In the genomic region with DNA sequence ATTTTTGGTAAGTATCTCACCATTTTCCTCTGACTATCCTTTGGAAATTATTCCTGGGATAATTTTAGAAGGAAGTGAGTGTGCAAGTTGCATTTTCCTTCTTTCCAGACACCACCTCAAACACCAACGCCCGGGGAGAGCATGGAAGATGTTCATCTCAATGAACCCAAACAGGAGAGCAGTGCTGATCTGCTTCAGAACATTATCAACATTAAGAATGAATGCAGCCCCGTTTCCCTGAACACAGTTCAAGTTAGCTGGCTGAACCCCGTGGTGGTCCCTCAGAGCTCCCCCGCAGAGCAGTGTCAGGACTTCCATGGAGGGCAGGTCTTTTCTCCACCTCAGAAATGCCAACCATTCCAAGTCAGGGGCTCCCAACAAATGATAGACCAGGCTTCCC, we compare ENCODE assay signal across 13 cellular contexts. TPM values are rescaled to one million over a fixed set of nuclear protein-coding genes. Genes with fewer than 3 reads are reported as not detected.
DNase-seq lines count a peak whose midpoint lies in the region; ATAC-seq and TF ChIP-seq lines count a peak whose summit lies in the region.
"Had no signal": no experiment of that assay in that cellular context is flagged by ENCODE, and none has a peak within 500 bp of the region (broad histone marks: within the 10 kb centered on the region; RNA-seq: fewer than 3 reads in every experiment).

No MANE protein-coding gene starts in this region.

- no peak overlapping the region for H2BK5ac ChIP-seq in trophoblast cell (ENCODE audit: low read depth, low read length, poor library complexity)

- H3K79me2 ChIP-seq in trophoblast cell (ENCODE audit: control insufficient read depth, insufficient read depth, low read length, poor library complexity), result peaks cover 10% of the 10 kb centered on the region

- H3K27ac ChIP-seq in ascending aorta (peak overlapping the region in 1 of 2 donors; percentile 17), trophoblast cell (ENCODE audit: low read depth, low read length) (no peak overlapping the region)
- H3K27ac ChIP-seq: C4-2B, cardiac muscle cell had no signal

- H4K91ac ChIP-seq in trophoblast cell (ENCODE audit: low read depth, low read length), result no peak overlapping the region

- H3K27me3 Mint-ChIP-seq in stimulated activated naive CD8-positive, alpha-beta T cell treated with anti-CD3 and anti-CD28 coated beads, Interleukin-15, Interleukin-2, amounts not matched to agents 100 ng/mL and 50 ng/mL, for 24 hours, result no peaks in the 10 kb centered on the region
- H3K27me3 Mint-ChIP-seq in naive B cell, result no peaks in the 10 kb centered on the region
- H3K27me3 Mint-ChIP-seq: progenitor cell of endocrine pancreas had no signal

- no peaks in the 10 kb centered on the region for H3K9me3 Mint-ChIP-seq in stimulated activated naive CD8-positive, alpha-beta T cell treated with anti-CD3 and anti-CD28 coated beads, Interleukin-15, Interleukin-2, amounts not matched to agents 100 ng/mL and 50 ng/mL, for 24 hours
- H3K9me3 Mint-ChIP-seq in naive B cell, result no peaks in the 10 kb centered on the region

- intact Hi-C loops in ascending aorta (cut with DNase I), result no loop called here

- no peak overlapping the region for H3K18ac ChIP-seq in trophoblast cell (ENCODE audit: low read length)

- no peaks in the 10 kb centered on the region for H3K27me3 ChIP-seq in ascending aorta
- no peaks in the 10 kb centered on the region for H3K27me3 ChIP-seq in trophoblast cell (ENCODE audit: insufficient read depth, low read length)
- H3K27me3 ChIP-seq: cardiac muscle cell had no signal

- peaks cover 75% of the 10 kb centered on the region for H3K4me1 Mint-ChIP-seq in stimulated activated naive CD8-positive, alpha-beta T cell treated with anti-CD3 and anti-CD28 coated beads, Interleukin-15, Interleukin-2, amounts not matched to agents 100 ng/mL and 50 ng/mL, for 24 hours (ENCODE audit: low read depth)
- H3K4me1 Mint-ChIP-seq in naive B cell, result peaks cover 46 to 57% (median 51%) of the 10 kb centered on the region in 3 donors

- H3K4me1 ChIP-seq in ascending aorta (peaks cover 0 to 32% of the 10 kb centered on the region in 2 donors), trophoblast cell (ENCODE audit: control insufficient read depth in 1 of 2, insufficient read depth in 2 of 2, low read length in 2 of 2) (no peaks in the 10 kb centered on the region)

- no peak overlapping the region for H2BK120ac ChIP-seq in trophoblast cell (ENCODE audit: insufficient read depth, low read length, poor library complexity)

- no peaks in the 10 kb centered on the region for H3K9me3 ChIP-seq in ascending aorta
- H3K9me3 ChIP-seq in trophoblast cell (ENCODE audit: insufficient read depth, low read depth, low read length), result peaks cover 2% of the 10 kb centered on the region

- H3K9ac ChIP-seq in trophoblast cell (ENCODE audit: low read length), result no peak overlapping the region

- peak overlapping the region; percentile 94 for H3K27ac Mint-ChIP-seq in stimulated activated naive CD8-positive, alpha-beta T cell treated with anti-CD3 and anti-CD28 coated beads, Interleukin-15, Interleukin-2, amounts not matched to agents 100 ng/mL and 50 ng/mL, for 24 hours
- H3K27ac Mint-ChIP-seq in naive B cell, result peak overlapping the region in 5 of 6 donors; percentile 47 to 96 (median 79)
- H3K27ac Mint-ChIP-seq: progenitor cell of endocrine pancreas had no signal

- H3K4me2 ChIP-seq in trophoblast cell (ENCODE audit: low read length), result no peak overlapping the region

- H3K36me3 Mint-ChIP-seq in stimulated activated naive CD8-positive, alpha-beta T cell treated with anti-CD3 and anti-CD28 coated beads, Interleukin-15, Interleukin-2, amounts not matched to agents 100 ng/mL and 50 ng/mL, for 24 hours (ENCODE audit: low read depth), result peaks cover 80% of the 10 kb centered on the region
- peaks cover 50 to 57% of the 10 kb centered on the region in 2 donors for H3K36me3 Mint-ChIP-seq in naive B cell

- no peak for TF ChIP-seq CTCF in ascending aorta (IDR thresholded peaks at IDR 0.05)

- no peak overlapping the region for H2AK5ac ChIP-seq in trophoblast cell (ENCODE audit: low read length)

- WGBS in trophoblast cell (ENCODE audit: extremely low coverage, insufficient coverage, insufficient read length), result no CpG with 5 or more reads among the region's 5 CpGs

- H4K12ac ChIP-seq in trophoblast cell (ENCODE audit: low read depth, low read length), result no peak overlapping the region

- no peak overlapping the region for H4K8ac ChIP-seq in trophoblast cell (ENCODE audit: low read depth, low read length)

- H2BK12ac ChIP-seq in trophoblast cell (ENCODE audit: low read length), result no peak overlapping the region

- peak overlapping the region; percentile 95 for H3K4me3 Mint-ChIP-seq in stimulated activated naive CD8-positive, alpha-beta T cell treated with anti-CD3 and anti-CD28 coated beads, Interleukin-15, Interleukin-2, amounts not matched to agents 100 ng/mL and 50 ng/mL, for 24 hours
- peak overlapping the region in 3 of 8 donors; percentile 10 to 47 (median 39) for H3K4me3 Mint-ChIP-seq in naive B cell

- peak overlapping the region; percentile 27 to 93 for H3K4me3 ChIP-seq in ascending aorta
- no peak overlapping the region for H3K4me3 ChIP-seq in trophoblast cell (ENCODE audit: low read depth, low read length)

- H3K36me3 ChIP-seq in ascending aorta (peaks cover 63 to 75% of the 10 kb centered on the region in 2 donors), trophoblast cell (ENCODE audit: control insufficient read depth in 1 of 2, insufficient read depth in 2 of 2, low read length in 2 of 2) (peaks cover 20 to 32% of the 10 kb centered on the region in 2 experiments)

- no peak overlapping the region for H3K4ac ChIP-seq in trophoblast cell (ENCODE audit: low read depth, low read length)

- no peak for ATAC-seq in stimulated activated naive CD8-positive, alpha-beta T cell treated with anti-CD3 and anti-CD28 coated beads, Interleukin-15, Interleukin-2, amounts not matched to agents 100 U/mL and 50 U/mL, for 24 hours
- no peak for ATAC-seq in naive B cell (ENCODE audit: low read depth in 2 of 2)

- no peak overlapping the region for H2AFZ ChIP-seq in trophoblast cell (ENCODE audit: insufficient read depth, low read length, poor library complexity)

- no peak overlapping the region for H3K14ac ChIP-seq in trophoblast cell (ENCODE audit: low read length)

- no peak overlapping the region for H3K23ac ChIP-seq in trophoblast cell (ENCODE audit: low read length)

- peaks cover 15% of the 10 kb centered on the region for H3K79me1 ChIP-seq in trophoblast cell (ENCODE audit: low read length)

- DNase-seq in stimulated activated naive CD8-positive, alpha-beta T cell treated with anti-CD3 and anti-CD28 coated beads, Interleukin-15, Interleukin-2, amounts not matched to agents 100 U/mL and 50 U/mL, for 24 hours, result no peak
- DNase-seq in ascending aorta (ENCODE audit: low spot score in 2 of 2) (no peak), naive B cell (no peak), hepatic stellate cell (ENCODE audit: low spot score) (no peak), Ammon's horn (ENCODE audit: low spot score) (no peak), trophoblast cell (no peak), NCI-H524 treated with DMSO at 0.1 percent for 48 hours (lab: John Stamatoyannopoulos, UW) (no peak)
- DNase-seq: NCI-H1436 treated with DMSO at 0.1 percent for 48 hours; NK-92 treated with Interleukin-12 subunit alpha and Interleukin-12 subunit beta, amount 100 ng/mL, for 24 hours had no signal

RNA-seq across cellular contexts. Expression of gene NFKBIZ, which starts 3.7 kb away (rescaled TPM):
- total RNA-seq in ascending aorta, result 349 TPM
- polyA plus RNA-seq in naive B cell (ENCODE audit: low read depth in 6 of 6), result 10 to 100 TPM in 5 of 6 donors, 1 to 10 TPM in 1; 7.4 to 28.5 (median 21.9) TPM
- polyA plus RNA-seq in trophoblast cell (2013), result 5.7 and 6.0 TPM in 2 replicates
